ENCODE assay signal across 17 cellular contexts in genomic region chr19:10682397-10683063, GRCh38. TPM values are rescaled to one million over a fixed set of nuclear protein-coding genes. Genes with fewer than 3 reads are reported as not detected.
DNase-seq lines count a peak whose midpoint lies in the region; ATAC-seq and TF ChIP-seq lines count a peak whose summit lies in the region.
"Had no signal": no experiment of that assay in that cellular context is flagged by ENCODE, and none has a peak within 500 bp of the region (broad histone marks: within the 10 kb centered on the region; RNA-seq: fewer than 3 reads in every experiment).

No MANE protein-coding gene starts in this region.

- CTCF ChIA-PET in activated CD4-positive, alpha-beta T cell treated with anti-CD3 and anti-CD28 coated beads, Interleukin-2, amount 10 ng/mL, durations not matched to agents 7 days and 5 days (lab: Charles Lee): interaction anchor here (1.3 to 1.6 kb wide), 3 partner anchors 10 to 17 kb away, joined by 3 to 6 read pairs (median 4); no protein-coding TSS in a partner anchor
- CTCF ChIA-PET in GM10248 (lab: Yijun Ruan, JAX): interaction anchor here (0.8 to 1.6 kb wide), 6 partner anchors 10 to 101 kb away, joined by 3 to 5 read pairs (median 3); partner anchors contain the start of gene QTRT1

- H3K4me1 ChIP-seq in HUES48 (ENCODE audit: control insufficient read depth, insufficient read depth, low read length): no peaks in the 10 kb centered on the region
- H3K4me1 ChIP-seq: BLaER1 had no signal

- DNase-seq in NCI-H2171 (lab: John Stamatoyannopoulos, UW) (peak; percentile 14), NCI-H2171 treated with DMSO at 0.1 percent for 48 hours (lab: John Stamatoyannopoulos, UW) (no peak), osteocyte (ENCODE audit: extremely low spot score, unreplicated experiment) (no peak), NCI-H2227 treated with DMSO at 0.1 percent for 48 hours (lab: John Stamatoyannopoulos, UW) (no peak), GM10248 (ENCODE audit: extremely low spot score) (no peak)
- no peak for DNase-seq in effector memory CD8-positive, alpha-beta T cell
- no peak for DNase-seq in activated CD4-positive, alpha-beta T cell treated with anti-CD3 and anti-CD28 coated beads, Interleukin-2, amount 10 ng/mL, durations not matched to agents 7 days and 5 days
- DNase-seq: CD8-positive, alpha-beta memory T cell; DMS 273 treated with DMSO at 0.1 percent for 48 hours; EL; MM.1S; NCI-H1105 treated with DMSO at 0.1 percent for 48 hours; NCI-H187; NCI-H526 had no signal

- POLR2A ChIA-PET in activated CD4-positive, alpha-beta T cell treated with anti-CD3 and anti-CD28 coated beads, Interleukin-2, amount 10 ng/mL, durations not matched to agents 7 days and 5 days (lab: Charles Lee): no interaction called here
- POLR2A ChIA-PET in GM10248 (lab: Yijun Ruan, JAX): no interaction called here

- TF ChIP-seq CTCF in osteocyte (IDR thresholded peaks at IDR 0.05): no peak
- no peak for TF ChIP-seq CTCF in GM10248 (IDR thresholded peaks at IDR 0.05; ENCODE audit: control extremely low read depth, extremely low read depth, low read depth, missing control alignments)

- H3K4me3 Mint-ChIP-seq in effector memory CD8-positive, alpha-beta T cell: peak overlapping the region in 1 of 2 donors; percentile 12
- H3K4me3 Mint-ChIP-seq in osteocyte (ENCODE audit: unreplicated experiment): no peak overlapping the region
- no peak overlapping the region for H3K4me3 Mint-ChIP-seq in activated CD4-positive, alpha-beta T cell treated with anti-CD3 and anti-CD28 coated beads, Interleukin-2, amount 10 ng/mL, durations not matched to agents 7 days and 5 days

- H3K27me3 ChIP-seq in HUES48 (ENCODE audit: control insufficient read depth, insufficient read depth, low read length): no peaks in the 10 kb centered on the region
- H3K27me3 ChIP-seq: BLaER1 had no signal

- no peaks in the 10 kb centered on the region for H3K9me3 ChIP-seq in HUES48 (ENCODE audit: control insufficient read depth, insufficient read depth, low read length)
- H3K9me3 ChIP-seq: BLaER1 had no signal

- no peaks in the 10 kb centered on the region for H3K27me3 Mint-ChIP-seq in effector memory CD8-positive, alpha-beta T cell
- H3K27me3 Mint-ChIP-seq in osteocyte (ENCODE audit: unreplicated experiment): no peaks in the 10 kb centered on the region
- no peaks in the 10 kb centered on the region for H3K27me3 Mint-ChIP-seq in activated CD4-positive, alpha-beta T cell treated with anti-CD3 and anti-CD28 coated beads, Interleukin-2, amount 10 ng/mL, durations not matched to agents 7 days and 5 days
- H3K27me3 Mint-ChIP-seq: CD8-positive, alpha-beta memory T cell had no signal

- peaks cover 97% of the 10 kb centered on the region for H3K36me3 Mint-ChIP-seq in effector memory CD8-positive, alpha-beta T cell (ENCODE audit: insufficient read depth)
- peaks cover 38% of the 10 kb centered on the region for H3K36me3 Mint-ChIP-seq in osteocyte (ENCODE audit: unreplicated experiment)
- H3K36me3 Mint-ChIP-seq in activated CD4-positive, alpha-beta T cell treated with anti-CD3 and anti-CD28 coated beads, Interleukin-2, amount 10 ng/mL, durations not matched to agents 7 days and 5 days (ENCODE audit: low read depth): peaks cover 47% of the 10 kb centered on the region

- H3K9ac ChIP-seq in HUES48 (ENCODE audit: low read depth, low read length): no peak overlapping the region
- H3K9ac ChIP-seq: BLaER1 had no signal

- H3K9me3 Mint-ChIP-seq in effector memory CD8-positive, alpha-beta T cell: no peaks in the 10 kb centered on the region
- H3K9me3 Mint-ChIP-seq in osteocyte (ENCODE audit: unreplicated experiment): no peaks in the 10 kb centered on the region
- no peaks in the 10 kb centered on the region for H3K9me3 Mint-ChIP-seq in activated CD4-positive, alpha-beta T cell treated with anti-CD3 and anti-CD28 coated beads, Interleukin-2, amount 10 ng/mL, durations not matched to agents 7 days and 5 days
- H3K9me3 Mint-ChIP-seq: CD8-positive, alpha-beta memory T cell had no signal

- peaks cover 2 to 4% of the 10 kb centered on the region in 2 donors for H3K4me1 Mint-ChIP-seq in effector memory CD8-positive, alpha-beta T cell (ENCODE audit: low read depth in 2 of 2)
- no peaks in the 10 kb centered on the region for H3K4me1 Mint-ChIP-seq in osteocyte (ENCODE audit: unreplicated experiment)
- H3K4me1 Mint-ChIP-seq in activated CD4-positive, alpha-beta T cell treated with anti-CD3 and anti-CD28 coated beads, Interleukin-2, amount 10 ng/mL, durations not matched to agents 7 days and 5 days: no peaks in the 10 kb centered on the region

- no peak overlapping the region for H3K4me3 ChIP-seq in HUES48 (ENCODE audit: low read depth, low read length)
- H3K4me3 ChIP-seq: BLaER1 had no signal

- H3K27ac ChIP-seq in HUES48 (ENCODE audit: low read depth, low read length): peak overlapping the region; percentile 63
- H3K27ac ChIP-seq: 22Rv1, BLaER1 had no signal

- H3K27ac Mint-ChIP-seq in effector memory CD8-positive, alpha-beta T cell: peak overlapping the region; percentile 22 to 38
- H3K27ac Mint-ChIP-seq in osteocyte (ENCODE audit: unreplicated experiment): peak overlapping the region; percentile 18
- no peak overlapping the region for H3K27ac Mint-ChIP-seq in activated CD4-positive, alpha-beta T cell treated with anti-CD3 and anti-CD28 coated beads, Interleukin-2, amount 10 ng/mL, durations not matched to agents 7 days and 5 days

- peaks cover 100% of the 10 kb centered on the region for H3K36me3 ChIP-seq in HUES48 (ENCODE audit: control insufficient read depth, insufficient read depth, low read length)

- ATAC-seq in effector memory CD8-positive, alpha-beta T cell (replicated peaks): no peak

RNA-seq across cellular contexts. Expression of gene QTRT1, which starts 18.7 kb away (rescaled TPM):
- 56.3 and 57.7 TPM in 2 replicates for total RNA-seq in osteocyte
- 10 to 100 TPM; 39.9 to 43.8 TPM for total RNA-seq in activated CD4-positive, alpha-beta T cell treated with anti-CD3 and anti-CD28 coated beads, Interleukin-2, amount 10 ng/mL, durations not matched to agents 7 days and 5 days

RNA-seq across cellular contexts. Expression of gene ILF3, which starts 28.4 kb away (rescaled TPM):
- total RNA-seq in osteocyte: 223 and 231 TPM in 2 replicates
- total RNA-seq in activated CD4-positive, alpha-beta T cell treated with anti-CD3 and anti-CD28 coated beads, Interleukin-2, amount 10 ng/mL, durations not matched to agents 7 days and 5 days: 100 to 1,000 TPM; 385 to 389 TPM

RNA-seq across cellular contexts. Expression of gene DNM2, which starts 35.3 kb away (rescaled TPM):
- total RNA-seq in osteocyte: 157 and 163 TPM in 2 replicates
- total RNA-seq in activated CD4-positive, alpha-beta T cell treated with anti-CD3 and anti-CD28 coated beads, Interleukin-2, amount 10 ng/mL, durations not matched to agents 7 days and 5 days: 100 to 1,000 TPM; 268 to 270 TPM

RNA-seq across cellular contexts. Expression of gene SLC44A2, which starts 57.2 kb away (rescaled TPM):
- 225 and 233 TPM in 2 replicates for total RNA-seq in osteocyte
- 100 to 1,000 TPM; 162 to 189 TPM for total RNA-seq in activated CD4-positive, alpha-beta T cell treated with anti-CD3 and anti-CD28 coated beads, Interleukin-2, amount 10 ng/mL, durations not matched to agents 7 days and 5 days
